ENCODE assay signal across 14 cellular contexts in the genomic region with DNA sequence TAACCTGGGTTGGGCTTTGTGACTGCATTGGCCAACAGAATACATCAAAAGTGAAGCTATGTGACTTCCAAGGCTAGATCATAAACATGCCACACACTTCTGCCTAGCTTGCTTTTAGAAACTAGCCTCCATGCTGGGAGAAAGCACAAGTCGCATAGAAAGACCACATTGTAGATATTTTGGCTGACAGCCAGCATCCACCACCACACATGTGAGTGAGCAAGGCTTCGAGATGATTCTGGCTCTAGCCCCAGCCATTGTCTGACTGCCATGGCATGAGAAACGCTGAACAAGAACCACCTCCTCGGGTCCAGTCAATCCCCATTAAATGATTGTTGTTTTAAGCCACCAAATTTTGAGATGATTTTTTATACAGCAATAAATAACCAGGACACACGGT. TPM values are rescaled to one million over a fixed set of nuclear protein-coding genes. Genes with fewer than 3 reads are reported as not detected.
DNase-seq lines count a peak whose midpoint lies in the region; ATAC-seq and TF ChIP-seq lines count a peak whose summit lies in the region.
"Had no signal": no experiment of that assay in that cellular context is flagged by ENCODE, and none has a peak within 500 bp of the region (broad histone marks: within the 10 kb centered on the region; RNA-seq: fewer than 3 reads in every experiment).

No MANE protein-coding gene starts in this region.

- BruUV-seq in Panc1 (replicated peaks; lab: Mats Ljungman, UMichigan) = no TSS peak
- BruUV-seq in Calu3 (replicated peaks; lab: Mats Ljungman, UMichigan) = no TSS peak

- peaks cover 2% of the 10 kb centered on the region for H3K9me3 Mint-ChIP-seq in Calu3 (ENCODE audit: low read depth, unreplicated experiment)
- H3K9me3 Mint-ChIP-seq: activated T-cell treated with anti-CD3 and anti-CD28 coated beads, Interleukin-2, amount 50 U/mL, for 24 hours; H9 had no signal

- H3K27me3 ChIP-seq in Panc1 (ENCODE audit: control insufficient read depth, insufficient read depth, low read length) = no peaks in the 10 kb centered on the region

- peaks cover 42% of the 10 kb centered on the region for H3K4me1 ChIP-seq in Panc1 (ENCODE audit: control insufficient read depth, insufficient read depth, low read length)
- H3K4me1 ChIP-seq: parathyroid adenoma had no signal

- peak overlapping the region; percentile 70 for H3K27ac ChIP-seq in Panc1 (ENCODE audit: low read length)
- H3K27ac ChIP-seq: parathyroid adenoma had no signal

- in situ Hi-C loops in Panc1 (cut with HindIII; ENCODE audit: low pct_unique_long_range_greater_than_20kb, low sequenced_read_pairs) = no loop called here

- no peaks in the 10 kb centered on the region for H3K9me3 ChIP-seq in Panc1 (ENCODE audit: control insufficient read depth, insufficient read depth, low read depth, low read length)

- no peak overlapping the region for H3K27ac Mint-ChIP-seq in Calu3 (ENCODE audit: unreplicated experiment)
- H3K27ac Mint-ChIP-seq: activated T-cell treated with anti-CD3 and anti-CD28 coated beads, Interleukin-2, amount 50 U/mL, for 24 hours; H9 had no signal

- CTCF ChIA-PET in Panc1 (lab: Charles Lee) (no interaction called here), Calu3 (lab: Charles Lee) (no interaction called here)

- no peaks in the 10 kb centered on the region for H3K27me3 Mint-ChIP-seq in Calu3 (ENCODE audit: unreplicated experiment)
- H3K27me3 Mint-ChIP-seq: activated T-cell treated with anti-CD3 and anti-CD28 coated beads, Interleukin-2, amount 50 U/mL, for 24 hours had no signal

- no peak overlapping the region for H3K4me3 Mint-ChIP-seq in Calu3 (ENCODE audit: low read depth, unreplicated experiment)
- H3K4me3 Mint-ChIP-seq: activated T-cell treated with anti-CD3 and anti-CD28 coated beads, Interleukin-2, amount 50 U/mL, for 24 hours; H9 had no signal

- intact Hi-C loops in Panc1 (cut with micrococcal nuclease; ENCODE audit: unreplicated experiment) (no loop called here), Calu3 (cut with micrococcal nuclease; ENCODE audit: unreplicated experiment) (no loop called here)

- H3K4me3 ChIP-seq in Panc1 (ENCODE audit: low read depth in 2 of 2, low read length in 2 of 2) = no peak overlapping the region

- H3K4me1 Mint-ChIP-seq in Calu3 (ENCODE audit: low read depth, unreplicated experiment) = peaks cover 40% of the 10 kb centered on the region

- H3K36me3 Mint-ChIP-seq in Calu3 (ENCODE audit: insufficient read depth, unreplicated experiment) = peaks cover 4% of the 10 kb centered on the region

- no peak for TF ChIP-seq CTCF in Panc1 (IDR thresholded peaks at IDR 0.05)
- TF ChIP-seq CTCF in Calu3 (IDR thresholded peaks at IDR 0.05; ENCODE audit: unreplicated experiment) = no peak

- POLR2A ChIA-PET in Panc1 (lab: Charles Lee) = no interaction called here

- peak; percentile 28 for DNase-seq in NCI-H2196 (lab: John Stamatoyannopoulos, UW; ENCODE audit: unreplicated experiment)
- no peak for DNase-seq in NCI-H2196 treated with DMSO at 0.1 percent for 48 hours (lab: John Stamatoyannopoulos, UW; ENCODE audit: unreplicated experiment)
- DNase-seq in Panc1 (ENCODE audit: low read depth, low spot score) = no peak
- peak; percentile 81 to 91 for DNase-seq in dermis microvascular lymphatic vessel endothelial cell (ENCODE audit: low read depth in 2 of 2)
- DNase-seq in pons (ENCODE audit: low spot score) = peak; percentile 56
- DNase-seq in Kasumi-1 (lab: John Stamatoyannopoulos, UW) = no peak
- DNase-seq in Calu3 = no peak
- DNase-seq: activated CD4-positive, CD25-positive, alpha-beta regulatory T cell treated with anti-CD3 and anti-CD28 coated beads, Interleukin-2, amount 50 U/mL, for 72 hours; activated T-cell treated with anti-CD3 and anti-CD28 coated beads, Interleukin-2, amount 50 U/mL, for 24 hours; DND-41; H9; SIG-M5 had no signal

- no peak for ATAC-seq in Panc1
- no peak for ATAC-seq in GM19328 (IDR thresholded peaks at IDR 0.05; ENCODE audit: unreplicated experiment)

- no peaks in the 10 kb centered on the region for H3K36me3 ChIP-seq in Panc1 (ENCODE audit: control insufficient read depth, insufficient read depth, low read length)

RNA-seq across cellular contexts. Expression of a gene that starts 45.6 kb away (rescaled TPM):
- total RNA-seq in Panc1 (2021; ENCODE audit: unreplicated experiment) = 705 TPM
- polyA plus RNA-seq in Panc1 (2012; ENCODE audit: insufficient read length) = 531 TPM
- 290 and 365 TPM in 2 replicates for total RNA-seq in dermis microvascular lymphatic vessel endothelial cell
- total RNA-seq in Calu3 (2022) = 756 and 782 TPM in 2 replicates

Comparison
In these comparisons a context has a peak if more than half of its experiments do, and no peak if none do; other contexts are left out.
1. DNase-seq: peak in NCI-H2196 (single experiment), dermis microvascular lymphatic vessel endothelial cell (2 of 2) and pons (single experiment); none in NCI-H2196 treated with DMSO at 0.1 percent for 48 hours (single experiment), Panc1 (single experiment), Kasumi-1 (0 of 2) and Calu3 (single experiment).